Comparison of ENCODE assay signal across 1 cellular context in genomic region chr22:24300522-24300921, GRCh38.
TF ChIP-seq lines count a peak whose summit lies in the region.

No MANE protein-coding gene starts in this region.

TF ChIP-seq in GM12878, 131 proteins besides CTCF, POLR2A, EP300 and RAD21:
- peak; percentile 30; the same call in 1 of the 2 replicates for TF ChIP-seq PKNOX1 (IDR thresholded peaks at IDR 0.05)
TF ChIP-seq in GM12878: peak in this region for 1; not testable (repeated sequence) for 130.
